8 cellular contexts compared by ENCODE assay signal in genomic region chr1:184035719-184036516, GRCh38. TPM values are rescaled to one million over a fixed set of nuclear protein-coding genes. Genes with fewer than 3 reads are reported as not detected.
DNase-seq lines count a peak whose midpoint lies in the region; ATAC-seq, FAIRE-seq and TF ChIP-seq lines count a peak whose summit lies in the region.

No MANE protein-coding gene starts in this region.

- H3K27ac Mint-ChIP-seq in chondrocyte (ENCODE audit: unreplicated experiment) = no peak overlapping the region

- H3K4me3 ChIP-seq in A549 (peak overlapping the region; percentile 55), mucosa of stomach (ENCODE audit: low read length) (peak overlapping the region; percentile 32)

- H3K4me2 ChIP-seq in A549 = peak overlapping the region; percentile 87

- no peaks in the 10 kb centered on the region for H3K9me3 ChIP-seq in A549
- H3K9me3 ChIP-seq in mucosa of stomach (ENCODE audit: control insufficient read depth, low read length) = no peaks in the 10 kb centered on the region

- TF ChIP-seq EP300 in A549 (IDR thresholded peaks at IDR 0.05) = no peak

- ATAC-seq in A549 = peak in 1 of 2 experiments; percentile 45; a peak in 3 of 6 replicates

- TF ChIP-seq POLR2A in A549 (IDR thresholded peaks at IDR 0.05; ENCODE audit: low read length) = no peak
- no peak for TF ChIP-seq POLR2A in GM12891 (IDR thresholded peaks at IDR 0.05; ENCODE audit: low read depth, low read length)

- H3K4me1 ChIP-seq in A549 = 0 out of 3 replicates have a peak, but pooled peaks cover 5% of the 10 kb centered on the region
- H3K4me1 ChIP-seq in mucosa of stomach (ENCODE audit: control insufficient read depth, insufficient read depth, low read length) = no peaks in the 10 kb centered on the region

- H3K36me3 ChIP-seq in mucosa of stomach (ENCODE audit: control insufficient read depth, insufficient read depth, low read length) = no peaks in the 10 kb centered on the region

- H3K36me3 Mint-ChIP-seq in chondrocyte (ENCODE audit: low read depth) = no peaks in the 10 kb centered on the region

- H3K4me3 Mint-ChIP-seq in chondrocyte (ENCODE audit: unreplicated experiment) = peak overlapping the region; percentile 80

- POLR2A ChIA-PET in A549 (lab: Yijun Ruan, JAX) = no interaction called here
- POLR2A ChIA-PET in HEK293T (lab: Yijun Ruan, JAX) = interaction anchor here (8.2 kb wide), 1 partner anchor 15 kb away, joined by 45 read pairs; the partner anchor contains the start of gene TSEN15

- DNase-seq in A549 (ENCODE audit: low read depth in 1 of 2, low spot score in 1 of 2) (no peak), HEK293T (ENCODE audit: extremely low spot score) (no peak), chondrocyte (ENCODE audit: low spot score) (no peak), NOMO-1 treated with dmso at 0.1 percent for 144 hours (lab: John Stamatoyannopoulos, UW; ENCODE audit: unreplicated experiment) (no peak), Kasumi-1 (lab: John Stamatoyannopoulos, UW) (no peak), GM12891 (ENCODE audit: insufficient read length, low spot score) (no peak), D341Med (ENCODE audit: low spot score) (no peak)

- peaks cover 26% of the 10 kb centered on the region for H3K27me3 ChIP-seq in mucosa of stomach (ENCODE audit: control insufficient read depth, insufficient read depth, low read length)

- no peak for TF ChIP-seq RAD21 in A549 (conservative IDR thresholded peaks at IDR 0.05 in 1 of 2, IDR thresholded peaks at IDR 0.05 in 1 of 2)

- no peaks in the 10 kb centered on the region for H3K9me3 Mint-ChIP-seq in chondrocyte (ENCODE audit: low read depth)

- no peaks in the 10 kb centered on the region for H3K27me3 Mint-ChIP-seq in chondrocyte (ENCODE audit: low read depth)

- H3K27ac ChIP-seq in A549 = peak overlapping the region in 1 of 2 experiments; percentile 84; a peak in 1 of 6 replicates

- FAIRE-seq in A549 (lab: Jason Lieb, UNC) (no peak), GM12891 (lab: Jason Lieb, UNC) (no peak)

- CTCF ChIA-PET in A549 (lab: Yijun Ruan, JAX) = no interaction called here
- CTCF ChIA-PET in HEK293T (lab: Yijun Ruan, JAX) = no interaction called here

- H3K4me1 Mint-ChIP-seq in chondrocyte (ENCODE audit: low read depth) = peaks cover 13% of the 10 kb centered on the region

- WGBS in A549 (ENCODE audit: missing lambda C conversion rate) = 31% methylated on average over 30 of the region's 31 CpGs

- no peak for TF ChIP-seq CTCF in A549 (IDR thresholded peaks at IDR 0.05)
- TF ChIP-seq CTCF in chondrocyte (IDR thresholded peaks at IDR 0.05) = no peak

- H3K9ac ChIP-seq in mucosa of stomach (ENCODE audit: low read length) = peak overlapping the region; percentile 33

TF ChIP-seq in A549, 52 proteins besides CTCF, POLR2A, EP300 and RAD21:
- TF ChIP-seq USF2 (IDR thresholded peaks at IDR 0.05) = no peak
- TF ChIP-seq NFE2L2 (conservative IDR thresholded peaks at IDR 0.05; ENCODE audit: low read length) = no peak
- TF ChIP-seq TP53 (CRISPR knock-in tag; IDR thresholded peaks at IDR 0.05) = no peak
TF ChIP-seq in A549: peak in this region for 0.

TF ChIP-seq in HEK293T, 16 proteins besides CTCF, POLR2A, EP300 and RAD21:
- TF ChIP-seq PKNOX1 (IDR thresholded peaks at IDR 0.05) = no peak
- TF ChIP-seq CTBP1 (IDR thresholded peaks at IDR 0.05; ENCODE audit: borderline replicate concordance) = no peak
- no peak for TF ChIP-seq NFRKB (IDR thresholded peaks at IDR 0.05)
- TF ChIP-seq L3MBTL2 (conservative IDR thresholded peaks at IDR 0.05) = 0 out of 2 replicates have a peak, but pooled peaks have one; percentile 32
- TF ChIP-seq FOXA1 (IDR thresholded peaks at IDR 0.05) = no peak

TF ChIP-seq in GM12891, 5 proteins besides CTCF, POLR2A, EP300 and RAD21:
- TF ChIP-seq PAX5 (IDR thresholded peaks at IDR 0.05; ENCODE audit: insufficient read depth, low read length, severe bottlenecking) = no peak
- TF ChIP-seq SPI1 (IDR thresholded peaks at IDR 0.05; ENCODE audit: low read depth, low read length) = no peak
- TF ChIP-seq TAF1 (IDR thresholded peaks at IDR 0.05; ENCODE audit: low read depth, low read length) = no peak
- no peak for TF ChIP-seq POLR2AphosphoS5 (IDR thresholded peaks at IDR 0.05; ENCODE audit: low read depth, low read length)
- TF ChIP-seq POU2F2 (IDR thresholded peaks at IDR 0.05; ENCODE audit: low read depth, low read length) = no peak

RNA-seq across cellular contexts. Expression of gene COLGALT2, which starts 1.6 kb away (rescaled TPM):
- polyA plus RNA-seq in A549 (2011; rRNA removed) (0.22 TPM in 2 replicates), A549 (2017; fragmentation: RNase III; extraction: RNeasy Plus Mini Kit Qiagen cat#74134 plus additional on column Dnase treatment) (0.14 to 0.22 TPM (median 0.18 TPM) in 3 replicates)
- polyA plus RNA-seq in A549 (2012; cell fraction: cytosol; rRNA removed) = 0.05 and 0.08 TPM in 2 replicates
- 0.17 TPM in 2 replicates for polyA plus RNA-seq in A549 (2012; cell fraction: nucleus; rRNA removed)
- polyA minus RNA-seq in A549 (2011; rRNA and poly(A)+ RNA removed) = 0.10 and 0.33 TPM in 2 replicates
- total RNA-seq in chondrocyte = 3.4 to 8.8 TPM (median 8.1 TPM) in 3 replicates
- polyA plus RNA-seq in GM12891 (2012; ENCODE audit: low read depth, missing spikeins) = 0.05 TPM

RNA-seq across cellular contexts. Expression of gene TSEN15, which starts 15.6 kb away (rescaled TPM):
- 61.3 and 79.9 TPM in 2 replicates for polyA plus RNA-seq in A549 (2011; rRNA removed)
- polyA plus RNA-seq in A549 (2012; cell fraction: cytosol; rRNA removed) = 25.0 and 26.2 TPM in 2 replicates
- polyA plus RNA-seq in A549 (2012; cell fraction: nucleus; rRNA removed) = 16.1 and 21.5 TPM in 2 replicates
- 35.1 to 37.2 TPM (median 36.7 TPM) in 3 replicates for polyA plus RNA-seq in A549 (2017; fragmentation: RNase III; extraction: RNeasy Plus Mini Kit Qiagen cat#74134 plus additional on column Dnase treatment)
- 47.1 and 52.9 TPM in 2 replicates for polyA minus RNA-seq in A549 (2011; rRNA and poly(A)+ RNA removed)
- 38.8 to 41.5 TPM (median 40.6 TPM) in 3 replicates for total RNA-seq in chondrocyte
- 14.7 TPM for polyA plus RNA-seq in GM12891 (2012; ENCODE audit: low read depth, missing spikeins)
